In the genomic region with DNA sequence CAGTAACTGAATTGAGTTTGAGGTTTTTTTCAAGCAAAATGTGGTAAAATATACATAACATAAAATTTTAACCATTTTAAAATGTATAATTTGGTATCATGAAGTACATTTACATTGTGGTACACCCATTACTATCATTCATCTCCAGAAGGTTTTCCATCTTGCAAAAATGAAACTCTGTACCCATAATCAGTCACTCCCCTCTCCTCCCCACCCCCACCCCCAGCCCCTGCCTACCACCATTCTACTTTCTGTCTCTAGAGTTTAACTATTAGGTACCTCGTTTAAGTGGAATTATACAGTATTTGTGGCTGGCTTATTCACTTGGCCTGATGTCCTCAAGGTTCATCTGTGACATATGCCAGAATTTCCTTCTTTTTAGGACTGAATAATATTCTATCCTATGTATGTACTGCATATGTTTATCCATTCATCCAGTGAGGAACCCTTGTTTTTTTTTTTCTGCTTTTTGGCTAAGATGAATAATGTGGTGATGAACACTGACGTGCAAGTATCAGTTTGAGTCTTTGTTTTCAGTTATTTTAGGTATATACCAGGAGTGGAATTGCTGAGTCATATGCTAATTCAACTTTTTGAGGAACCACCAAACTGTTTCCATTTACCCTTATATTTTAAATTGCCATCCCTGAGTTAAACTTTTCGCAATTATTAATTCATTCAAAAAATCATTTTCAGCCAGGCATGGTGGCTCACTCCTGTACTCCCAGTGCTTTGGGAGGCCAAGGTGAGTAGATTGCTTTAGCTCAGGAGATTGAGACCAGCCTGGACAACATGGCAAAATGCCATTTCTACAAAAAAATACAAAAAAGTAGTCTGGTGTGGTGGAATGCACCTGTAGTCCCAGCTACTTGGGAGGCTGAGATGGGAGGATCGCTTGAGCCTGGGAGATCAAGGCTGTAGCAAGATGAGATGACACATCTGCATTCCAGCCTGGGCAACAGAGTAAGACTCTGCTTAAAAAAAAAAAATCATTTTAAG, we compare ENCODE assay signal across 8 cellular contexts.
DNase-seq lines count a peak whose midpoint lies in the region; ATAC-seq and TF ChIP-seq lines count a peak whose summit lies in the region.

No MANE protein-coding gene starts in this region.

- H3K4me3 ChIP-seq in PC-3 (ENCODE audit: low read length), result no peak overlapping the region

- ATAC-seq in GM18870 (IDR thresholded peaks at IDR 0.05; ENCODE audit: unreplicated experiment) (peak; percentile 95), HG02798 (IDR thresholded peaks at IDR 0.05; ENCODE audit: poor library complexity, unreplicated experiment) (peak; percentile 78), PC-3 (no peak)

- peaks cover 10% of the 10 kb centered on the region for H3F3A ChIP-seq in PC-3 (ENCODE audit: low read length, unreplicated experiment)

- DNase-seq in PC-3, result peak; percentile 66
- peak; percentile 74 for DNase-seq in fibroblast of peridontal ligament (ENCODE audit: extremely low read depth)
- DNase-seq in NCI-H2029 (lab: John Stamatoyannopoulos, UW), result no peak
- no peak for DNase-seq in NCI-H2107 (lab: John Stamatoyannopoulos, UW)
- DNase-seq in dermis blood vessel endothelial cell, result no peak
- DNase-seq in NCI-H526 treated with DMSO at 0.1 percent for 48 hours (lab: John Stamatoyannopoulos, UW), result no peak

- H3K4me2 ChIP-seq in PC-3 (ENCODE audit: low read length), result no peak overlapping the region

- H3K36me3 ChIP-seq in PC-3 (ENCODE audit: low read depth, low read length), result peaks cover 8% of the 10 kb centered on the region

- H3K9me2 ChIP-seq in PC-3 (replicated peaks; ENCODE audit: low read length), result no peaks in the 10 kb centered on the region

- H3K27ac ChIP-seq in PC-3 (ENCODE audit: low read length), result peak overlapping the region; percentile 97

- H4K20me1 ChIP-seq in PC-3 (ENCODE audit: low read length), result no peaks in the 10 kb centered on the region

- H3K27me3 ChIP-seq in PC-3 (ENCODE audit: low read length), result no peaks in the 10 kb centered on the region

- intact Hi-C loops in PC-3 (cut with micrococcal nuclease), result no loop called here

- peaks cover 58% of the 10 kb centered on the region for H3K4me1 ChIP-seq in PC-3 (ENCODE audit: insufficient read depth, low read length)

- POLR2A ChIA-PET in PC-3 (lab: Charles Lee; ENCODE audit: unreplicated experiment), result interaction anchor here (1.1 kb wide), 1 partner anchor 8 kb away, joined by 3 read pairs; no protein-coding TSS in a partner anchor

- BruUV-seq in PC-3 (replicated peaks; lab: Mats Ljungman, UMichigan), result no TSS peak

- no peak for TF ChIP-seq CTCF in PC-3 (conservative IDR thresholded peaks at IDR 0.05; ENCODE audit: low read depth, low read length)

- no peaks in the 10 kb centered on the region for H3K9me3 ChIP-seq in PC-3 (ENCODE audit: low read length)

- H3K9ac ChIP-seq in PC-3 (ENCODE audit: low read length), result peak overlapping the region; percentile 71

- no peak overlapping the region for H2AFZ ChIP-seq in PC-3 (ENCODE audit: low read length)

- H3K79me2 ChIP-seq in PC-3 (ENCODE audit: low read length), result peaks cover 68% of the 10 kb centered on the region

- CTCF ChIA-PET in PC-3 (lab: Charles Lee), result no interaction called here

Comparison
In these comparisons a context has a peak if more than half of its experiments do, and no peak if none do; other contexts are left out.
1. DNase-seq: peak in PC-3 (single experiment) and fibroblast of peridontal ligament (single experiment); none in NCI-H2029 (single experiment), NCI-H2107 (single experiment), dermis blood vessel endothelial cell (single experiment) and NCI-H526 treated with DMSO at 0.1 percent for 48 hours (single experiment).